In the genomic region with DNA sequence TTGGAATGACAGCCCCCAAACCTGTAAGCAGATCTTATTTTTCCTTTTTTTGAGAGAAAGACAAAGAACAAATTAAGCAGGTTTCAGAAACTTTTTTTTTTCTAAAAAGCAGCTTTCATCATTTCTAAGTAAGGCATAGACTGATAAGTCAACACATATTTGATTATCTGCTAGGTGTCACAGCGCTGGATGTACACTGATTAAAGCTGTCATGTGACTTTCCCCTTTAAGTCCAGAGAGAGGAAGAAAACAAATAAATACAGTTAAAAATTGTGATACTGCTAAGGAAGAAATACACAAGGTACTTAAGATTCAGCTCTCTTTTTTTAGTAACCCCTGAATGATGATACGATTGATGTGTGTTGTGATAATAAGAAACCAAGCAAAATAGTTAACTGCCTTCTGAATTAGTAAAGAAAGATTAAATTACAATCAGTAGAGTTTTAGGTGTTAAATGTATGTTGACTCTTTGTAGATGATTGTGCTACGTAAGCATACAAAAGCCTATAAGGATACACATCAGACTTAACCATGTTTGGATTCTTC, we compare ENCODE assay signal across 21 cellular contexts. TPM values are rescaled to one million over a fixed set of nuclear protein-coding genes. Genes with fewer than 3 reads are reported as not detected.
DNase-seq lines count a peak whose midpoint lies in the region; ATAC-seq, FAIRE-seq and TF ChIP-seq lines count a peak whose summit lies in the region.
"Had no signal": no experiment of that assay in that cellular context is flagged by ENCODE, and none has a peak within 500 bp of the region (broad histone marks: within the 10 kb centered on the region; RNA-seq: fewer than 3 reads in every experiment).

No MANE protein-coding gene starts in this region.

- H4K20me1 ChIP-seq in Karpas-422 (ENCODE audit: insufficient read depth, low read depth, low read length) (peaks cover 7% of the 10 kb centered on the region; the same call in 1 of the 2 replicates), astrocyte (ENCODE audit: insufficient read depth, low read length) (peaks cover 16% of the 10 kb centered on the region)

- POLR2A ChIA-PET in CD4-positive, alpha-beta T cell (lab: Charles Lee), result no interaction called here

- no peak overlapping the region for H3K9ac ChIP-seq in Karpas-422 (ENCODE audit: low read length)
- no peak overlapping the region for H3K9ac ChIP-seq in astrocyte (ENCODE audit: low read length)
- H3K9ac ChIP-seq: BLaER1 treated with 17β-estradiol and CSF1 and Interleukin-3, amounts not matched to agents 10 nM and 100 nM had no signal

- H2AFZ ChIP-seq in Karpas-422 (ENCODE audit: low read length) (no peak overlapping the region), astrocyte (ENCODE audit: low read depth, low read length) (no peak overlapping the region)

- no peak for TF ChIP-seq POLR2A in erythroblast (IDR thresholded peaks at IDR 0.05; ENCODE audit: low read length)

- no peak overlapping the region for H3K27ac Mint-ChIP-seq in CD4-positive, alpha-beta T cell
- no peak overlapping the region for H3K27ac Mint-ChIP-seq in astrocyte (ENCODE audit: unreplicated experiment)

- no peaks in the 10 kb centered on the region for H3K27me3 ChIP-seq in CD4-positive, alpha-beta T cell (ENCODE audit: control insufficient read depth, insufficient read depth, low read length)
- no peaks in the 10 kb centered on the region for H3K27me3 ChIP-seq in Karpas-422 (ENCODE audit: low read length)
- H3K27me3 ChIP-seq in astrocyte (ENCODE audit: insufficient read depth, low read length), result no peaks in the 10 kb centered on the region
- H3K27me3 ChIP-seq: BLaER1 treated with 17β-estradiol and CSF1 and Interleukin-3, amounts not matched to agents 10 nM and 100 nM had no signal

- H3K4me3 Mint-ChIP-seq in CD4-positive, alpha-beta T cell, result peak overlapping the region; percentile 17
- no peak overlapping the region for H3K4me3 Mint-ChIP-seq in astrocyte (ENCODE audit: unreplicated experiment)

- H3K27me3 Mint-ChIP-seq in CD4-positive, alpha-beta T cell, result no peaks in the 10 kb centered on the region
- no peaks in the 10 kb centered on the region for H3K27me3 Mint-ChIP-seq in astrocyte (ENCODE audit: low read depth, unreplicated experiment)

- H3K4me1 Mint-ChIP-seq in CD4-positive, alpha-beta T cell (ENCODE audit: low read depth), result peaks cover 17% of the 10 kb centered on the region
- H3K4me1 Mint-ChIP-seq in astrocyte (ENCODE audit: low read depth, unreplicated experiment), result peaks cover 7% of the 10 kb centered on the region

- no peaks in the 10 kb centered on the region for H3K79me2 ChIP-seq in Karpas-422 (ENCODE audit: low read length)
- H3K79me2 ChIP-seq in astrocyte (ENCODE audit: insufficient read depth, low read length), result peaks cover 18% of the 10 kb centered on the region

- intact Hi-C loops in CD4-positive, alpha-beta T cell (cut with DNase I, micrococcal nuclease), result loop anchor here in 1 of 2 experiments (5.0 to 10.0 kb wide), 2 partner anchors 289 to 348 kb away; a partner anchor contains a TSS

- H3K4me3 ChIP-seq in Karpas-422 (ENCODE audit: low read length) (no peak overlapping the region), astrocyte (ENCODE audit: insufficient read depth, low read depth, low read length) (no peak overlapping the region)
- H3K4me3 ChIP-seq: BLaER1 treated with 17β-estradiol and CSF1 and Interleukin-3, amounts not matched to agents 10 nM and 100 nM had no signal

- peak; percentile 34 for FAIRE-seq in astrocyte (lab: Jason Lieb, UNC)

- no peaks in the 10 kb centered on the region for H3K9me3 ChIP-seq in CD4-positive, alpha-beta T cell (ENCODE audit: control insufficient read depth, low read length)
- H3K9me3 ChIP-seq in Karpas-422 (ENCODE audit: low read length) (no peaks in the 10 kb centered on the region), astrocyte (ENCODE audit: insufficient read depth, low read depth, low read length) (no peaks in the 10 kb centered on the region)
- H3K9me3 ChIP-seq: BLaER1 treated with 17β-estradiol and CSF1 and Interleukin-3, amounts not matched to agents 10 nM and 100 nM had no signal

- H3K9me3 Mint-ChIP-seq in CD4-positive, alpha-beta T cell, result no peaks in the 10 kb centered on the region
- no peaks in the 10 kb centered on the region for H3K9me3 Mint-ChIP-seq in astrocyte (ENCODE audit: unreplicated experiment)
- H3K9me3 Mint-ChIP-seq: CD8-positive, alpha-beta memory T cell had no signal

- H3K4me1 ChIP-seq in Karpas-422 (ENCODE audit: low read length) (peaks cover 15% of the 10 kb centered on the region), astrocyte (ENCODE audit: insufficient read depth, low read length) (peaks cover 5% of the 10 kb centered on the region)

- no peak for DNase-seq in CD4-positive, alpha-beta T cell
- peak; percentile 30 for DNase-seq in Karpas-422
- DNase-seq in astrocyte (ENCODE audit: low read depth), result no peak
- peak; percentile 73 to 88 for DNase-seq in erythroblast (lab: John Stamatoyannopoulos, UW)
- no peak for DNase-seq in substantia nigra (lab: John Stamatoyannopoulos, UW)
- no peak for DNase-seq in DMS114 treated with DMSO at 0.1 percent for 48 hours (lab: John Stamatoyannopoulos, UW; ENCODE audit: unreplicated experiment)
- DNase-seq in mucosa of gallbladder (ENCODE audit: low spot score), result no peak
- no peak for DNase-seq in stimulated activated naive CD8-positive, alpha-beta T cell treated with anti-CD3 and anti-CD28 coated beads, Interleukin-15, Interleukin-2, amounts not matched to agents 100 U/mL and 50 U/mL, for 24 hours
- DNase-seq: ACHN; Calu3; CD8-positive, alpha-beta memory T cell; GDM1; NCI-H1105; NCI-H146; NCI-H2029; NCI-H226; NCI-H510A treated with DMSO at 0.1 percent for 48 hours; NCI-H748 treated with DMSO at 0.1 percent for 48 hours; SW 1271 had no signal

- H3K36me3 Mint-ChIP-seq in CD4-positive, alpha-beta T cell (ENCODE audit: low read depth), result peaks cover 12% of the 10 kb centered on the region
- H3K36me3 Mint-ChIP-seq in astrocyte (ENCODE audit: low read depth, unreplicated experiment), result no peaks in the 10 kb centered on the region

- H3K27ac ChIP-seq in CD4-positive, alpha-beta T cell (ENCODE audit: low read depth, low read length), result no peak overlapping the region
- H3K27ac ChIP-seq in Karpas-422 (ENCODE audit: low read length) (no peak overlapping the region), astrocyte (ENCODE audit: low read depth, low read length) (no peak overlapping the region), substantia nigra (ENCODE audit: low read depth, low read length, poor library complexity, severe bottlenecking) (no peak overlapping the region)
- H3K27ac ChIP-seq: BLaER1 treated with 17β-estradiol and CSF1 and Interleukin-3, amounts not matched to agents 10 nM and 100 nM had no signal

- H3K36me3 ChIP-seq in Karpas-422 (ENCODE audit: insufficient read depth, low read length) (no peaks in the 10 kb centered on the region), astrocyte (ENCODE audit: insufficient read depth, low read length) (no peaks in the 10 kb centered on the region)
- H3K36me3 ChIP-seq: BLaER1 treated with 17β-estradiol and CSF1 and Interleukin-3, amounts not matched to agents 10 nM and 100 nM had no signal

- CTCF ChIA-PET in CD4-positive, alpha-beta T cell (lab: Charles Lee), result no interaction called here

- ATAC-seq in CD4-positive, alpha-beta T cell (ENCODE audit: poor library complexity), result no peak
- no peak for ATAC-seq in stimulated activated naive CD8-positive, alpha-beta T cell treated with anti-CD3 and anti-CD28 coated beads, Interleukin-15, Interleukin-2, amounts not matched to agents 100 U/mL and 50 U/mL, for 24 hours
- ATAC-seq: Right ventricle myocardium inferior had no signal

- no peak overlapping the region for H3K4me2 ChIP-seq in Karpas-422 (ENCODE audit: low read depth, low read length, poor library complexity, severe bottlenecking)
- H3K4me2 ChIP-seq in astrocyte (ENCODE audit: low read length), result no peak overlapping the region

- no peaks in the 10 kb centered on the region for H3K9me2 ChIP-seq in Karpas-422 (replicated peaks; ENCODE audit: insufficient read depth, low read length)

- TF ChIP-seq CTCF in CD4-positive, alpha-beta T cell (IDR thresholded peaks at IDR 0.05), result no peak
- TF ChIP-seq CTCF in astrocyte (IDR thresholded peaks at IDR 0.05; ENCODE audit: insufficient read depth, low read depth, low read length), result no peak

RNA-seq across cellular contexts. Expression of a gene that starts 2.8 kb away (rescaled TPM):
- total RNA-seq in CD4-positive, alpha-beta T cell, result 1 to 10 TPM; 3.2 TPM
- total RNA-seq in Karpas-422 (2014; rRNA removed; shearing (Covaris generic); ENCODE audit: low replicate concordance), result 1.9 and 6.4 TPM in 2 replicates
- 13.3 and 13.6 TPM in 2 replicates for total RNA-seq in astrocyte
- 21.8 TPM for total RNA-seq in mucosa of gallbladder

Comparison
In these comparisons a context has a peak if more than half of its experiments do, and no peak if none do; other contexts are left out.
1. DNase-seq: peak in Karpas-422 (single experiment) and erythroblast (2 of 2); none in CD4-positive, alpha-beta T cell (0 of 10), astrocyte (single experiment), substantia nigra (0 of 49), DMS114 treated with DMSO at 0.1 percent for 48 hours (single experiment), mucosa of gallbladder (single experiment) and stimulated activated naive CD8-positive, alpha-beta T cell treated with anti-CD3 and anti-CD28 coated beads, Interleukin-15, Interleukin-2, amounts not matched to agents 100 U/mL and 50 U/mL, for 24 hours (single experiment).